ENCODE assay signal across 27 cellular contexts in genomic region chr1:232138044-232138443, GRCh38.
"Had no signal": no experiment of that assay in that cellular context is flagged by ENCODE, and none has a peak within 500 bp of the region (broad histone marks: within the 10 kb centered on the region; RNA-seq: fewer than 3 reads in every experiment).

No MANE protein-coding gene starts in this region.

- H3K9me3 ChIP-seq: pancreas, prostate gland, vagina had no signal

- H3K27ac ChIP-seq: hepatocyte, lower lobe of right lung, pancreas, prostate gland, skin epidermis, tibial nerve, upper lobe of left lung, vagina had no signal

- H3K4me1 ChIP-seq: pancreas, prostate gland, upper lobe of left lung had no signal

- H3K4me3 Mint-ChIP-seq: naive thymus-derived CD8-positive, alpha-beta T cell; nephron; neural crest cell; stimulated activated effector memory CD8-positive, alpha-beta T cell treated with anti-CD3 and anti-CD28 coated beads, Interleukin-12 subunit alpha, Interleukin-12 subunit beta, amount 100 ng/mL, for 72 hours; stimulated activated naive CD8-positive, alpha-beta T cell treated with anti-CD3 and anti-CD28 coated beads, Interleukin-15, Interleukin-2, amounts not matched to agents 100 ng/mL and 50 ng/mL, for 24 hours had no signal

- ATAC-seq: left cardiac atrium; left lobe of liver; lower lobe of right lung; naive thymus-derived CD8-positive, alpha-beta T cell; pancreas; right cardiac atrium; sciatic nerve; stimulated activated effector memory CD8-positive, alpha-beta T cell treated with anti-CD3 and anti-CD28 coated beads, Interleukin-12 subunit alpha, Interleukin-12 subunit beta, amount 100 ng/mL, for 72 hours had no signal

- H3K4me3 ChIP-seq: hepatocyte, lower lobe of right lung, pancreas, prostate gland, skin epidermis, tibial nerve, upper lobe of left lung, vagina had no signal

- H3K79me2 ChIP-seq: hepatocyte had no signal

- H3K36me3 Mint-ChIP-seq: stimulated activated effector memory CD8-positive, alpha-beta T cell treated with anti-CD3 and anti-CD28 coated beads, Interleukin-12 subunit alpha, Interleukin-12 subunit beta, amount 100 ng/mL, for 72 hours had no signal

- H3K27ac Mint-ChIP-seq: naive thymus-derived CD8-positive, alpha-beta T cell; nephron; stimulated activated effector memory CD8-positive, alpha-beta T cell treated with anti-CD3 and anti-CD28 coated beads, Interleukin-12 subunit alpha, Interleukin-12 subunit beta, amount 100 ng/mL, for 72 hours; stimulated activated naive CD8-positive, alpha-beta T cell treated with anti-CD3 and anti-CD28 coated beads, Interleukin-15, Interleukin-2, amounts not matched to agents 100 ng/mL and 50 ng/mL, for 24 hours had no signal

- H2AFZ ChIP-seq: hepatocyte had no signal

- H3K4me2 ChIP-seq: hepatocyte had no signal

- DNase-seq: kidney glomerular epithelial cell; left cardiac atrium; lower lobe of right lung; mammary epithelial cell; naive thymus-derived CD8-positive, alpha-beta T cell; pancreas; posterior cingulate gyrus; retina; right cardiac atrium; stimulated activated CD4-positive, alpha-beta T cell treated with anti-CD3 and anti-CD28 coated beads, Interleukin-12 subunit alpha, Interleukin-12 subunit beta, amount 100 ng/mL, for 4 hours; stimulated activated CD4-positive, alpha-beta T cell treated with anti-CD3 and anti-CD28 coated beads, Interleukin-15, amount 100 ng/mL, for 24 hours; stimulated activated CD4-positive, alpha-beta T cell treated with anti-CD3 and anti-CD28 coated beads, Interleukin-2, amount 100 ng/mL, for 24 hours; stimulated activated CD4-positive, alpha-beta T cell treated with anti-CD3 and anti-CD28 coated beads, Interleukin-4, amount 100 ng/mL, for 1 hour; stimulated activated naive CD4-positive, alpha-beta T cell; substantia nigra; upper lobe of left lung had no signal

- H3K4me1 Mint-ChIP-seq: nephron had no signal

- H3K36me3 ChIP-seq: lower lobe of right lung, pancreas, prostate gland, tibial nerve, upper lobe of left lung, vagina had no signal

- H3K27me3 ChIP-seq: hepatocyte, pancreas, tibial nerve, upper lobe of left lung, vagina had no signal
